9 cellular contexts compared by ENCODE assay signal in genomic region chr2:112724611-112725525, GRCh38. TPM values are rescaled to one million over a fixed set of nuclear protein-coding genes. Genes with fewer than 3 reads are reported as not detected.
DNase-seq lines count a peak whose midpoint lies in the region; TF ChIP-seq lines count a peak whose summit lies in the region.
"Had no signal": no experiment of that assay in that cellular context is flagged by ENCODE, and none has a peak within 500 bp of the region (broad histone marks: within the 10 kb centered on the region; RNA-seq: fewer than 3 reads in every experiment).

No MANE protein-coding gene starts in this region.

- CTCF ChIA-PET in Calu3 (lab: Charles Lee) = interaction anchor here (0.6 to 3.4 kb wide), 20 partner anchors 9 to 236 kb away, joined by 3 to 92 read pairs (median 4); partner anchors contain the start of genes CHCHD5 and SLC20A1
- CTCF ChIA-PET in HEK293T (lab: Yijun Ruan, JAX) = interaction anchor here (0.5 to 4.9 kb wide), 11 partner anchors 12 to 160 kb away, joined by 3 to 92 read pairs (median 4); partner anchors contain the start of gene SLC20A1
- CTCF ChIA-PET in SK-N-SH (lab: Yijun Ruan, JAX) = interaction anchor here (1.0 to 7.4 kb wide), 14 partner anchors 12 to 603 kb away, joined by 3 to 179 read pairs (median 12); partner anchors contain the start of gene SLC20A1

- peaks cover 21% of the 10 kb centered on the region for H3K36me3 Mint-ChIP-seq in Calu3 (ENCODE audit: insufficient read depth, unreplicated experiment)
- H3K36me3 Mint-ChIP-seq in nephron progenitor cell (ENCODE audit: low read depth) = no peaks in the 10 kb centered on the region

- TF ChIP-seq EP300 in SK-N-SH (IDR thresholded peaks at IDR 0.05; ENCODE audit: borderline replicate concordance in 1 of 2, low read depth in 1 of 2, low read length in 1 of 2) = no peak

- H3K4me1 ChIP-seq in SK-N-SH (ENCODE audit: control insufficient read depth in 1 of 2, insufficient read depth in 2 of 2, low read depth in 1 of 2, low read length in 1 of 2) = peaks cover 0 to 6% of the 10 kb centered on the region in 2 experiments; a peak in 1 of 4 replicates

- no peaks in the 10 kb centered on the region for H3K9me2 ChIP-seq in SK-N-SH

- H3K27me3 ChIP-seq in SK-N-SH (ENCODE audit: insufficient read depth) = no peaks in the 10 kb centered on the region

- H3K27ac Mint-ChIP-seq in Calu3 (ENCODE audit: unreplicated experiment) (peak overlapping the region; percentile 92), nephron progenitor cell (no peak overlapping the region)

- H4K20me1 ChIP-seq in SK-N-SH (ENCODE audit: insufficient read depth) = no peaks in the 10 kb centered on the region

- no peaks in the 10 kb centered on the region for H3K9me3 ChIP-seq in SK-N-SH

- no peak for TF ChIP-seq RAD21 in SK-N-SH (IDR thresholded peaks at IDR 0.05; ENCODE audit: low read length)

- H3K4me2 ChIP-seq in SK-N-SH = no peak overlapping the region

- no peak overlapping the region for H3K9ac ChIP-seq in SK-N-SH

- no peaks in the 10 kb centered on the region for H3K36me3 ChIP-seq in SK-N-SH (replicated peaks in 1 of 2; ENCODE audit: control insufficient read depth in 1 of 2, insufficient read depth in 2 of 2, low read length in 1 of 2)

- H3K79me2 ChIP-seq in SK-N-SH (ENCODE audit: insufficient read depth) = no peaks in the 10 kb centered on the region

- H2AFZ ChIP-seq in SK-N-SH (ENCODE audit: low read depth) = no peak overlapping the region

- no peak overlapping the region for H3K4me3 Mint-ChIP-seq in Calu3 (ENCODE audit: low read depth, unreplicated experiment)
- H3K4me3 Mint-ChIP-seq in nephron progenitor cell = no peak overlapping the region

- no peak overlapping the region for H3K27ac ChIP-seq in SK-N-SH (ENCODE audit: low read depth in 2 of 2, low read length in 1 of 2)

- H3F3A ChIP-seq in SK-N-SH (replicated peaks; ENCODE audit: insufficient read depth) = no peaks in the 10 kb centered on the region

- no peak overlapping the region for H3K4me3 ChIP-seq in SK-N-SH (ENCODE audit: low read depth in 2 of 2, low read length in 1 of 2)

- H3K27me3 Mint-ChIP-seq in Calu3 (ENCODE audit: unreplicated experiment) (no peaks in the 10 kb centered on the region), nephron progenitor cell (ENCODE audit: low read depth, poor library complexity) (peaks cover 17% of the 10 kb centered on the region)

- no peaks in the 10 kb centered on the region for H3K9me3 Mint-ChIP-seq in Calu3 (ENCODE audit: low read depth, unreplicated experiment)
- H3K9me3 Mint-ChIP-seq in nephron progenitor cell = no peaks in the 10 kb centered on the region

- peak; percentile 49 for DNase-seq in Calu3
- peak; percentile 31 for DNase-seq in HEK293T (ENCODE audit: extremely low spot score)
- no peak for DNase-seq in SK-N-SH
- DNase-seq in islet precursor cell = peak; percentile 72
- DNase-seq in DMS153 (lab: John Stamatoyannopoulos, UW) = no peak
- DNase-seq in activated CD4-positive, alpha-beta T cell treated with anti-CD3 and anti-CD28 coated beads, Interleukin-2, amount 50 U/mL, for 48 hours = no peak
- no peak for DNase-seq in effector CD8-positive, alpha-beta T cell (lab: John Stamatoyannopoulos, UW)
- DNase-seq in nephron progenitor cell = no peak
- DNase-seq: NCI-H1417 treated with DMSO at 0.1 percent for 48 hours had no signal

- POLR2A ChIA-PET in HEK293T (lab: Yijun Ruan, JAX) (interaction anchor here (1.6 to 2.5 kb wide), 3 partner anchors 78 to 141 kb away, joined by 5 to 8 read pairs (median 5); partner anchors contain the start of genes CHCHD5 and SLC20A1), SK-N-SH (lab: Yijun Ruan, JAX) (no interaction called here)

- intact Hi-C loops in Calu3 (cut with micrococcal nuclease; ENCODE audit: unreplicated experiment) = no loop called here

- no peak for TF ChIP-seq CTCF in Calu3 (IDR thresholded peaks at IDR 0.05; ENCODE audit: unreplicated experiment)
- peak; percentile 31; the same call in 1 of the 2 replicates for TF ChIP-seq CTCF in SK-N-SH (IDR thresholded peaks at IDR 0.05)
- no peak for TF ChIP-seq CTCF in nephron progenitor cell (IDR thresholded peaks at IDR 0.05)

- BruUV-seq in Calu3 (replicated peaks; lab: Mats Ljungman, UMichigan) = no TSS peak

- H3K4me1 Mint-ChIP-seq in Calu3 (ENCODE audit: low read depth, unreplicated experiment) = peaks cover 38% of the 10 kb centered on the region
- H3K4me1 Mint-ChIP-seq in nephron progenitor cell = no peaks in the 10 kb centered on the region

- WGBS in SK-N-SH (ENCODE audit: low lambda C conversion rate) = 86% methylated on average over 9 of the region's 21 CpGs

TF ChIP-seq in HEK293T, 16 proteins besides CTCF, POLR2A, EP300 and RAD21:
- TF ChIP-seq ZNF384 (IDR thresholded peaks at IDR 0.05) = no peak
- no peak for TF ChIP-seq BHLHE40 (IDR thresholded peaks at IDR 0.05; ENCODE audit: borderline replicate concordance)
- TF ChIP-seq CTBP1 (IDR thresholded peaks at IDR 0.05; ENCODE audit: borderline replicate concordance) = no peak
- TF ChIP-seq LEF1 (IDR thresholded peaks at IDR 0.05; ENCODE audit: borderline replicate concordance) = no peak
- TF ChIP-seq NFRKB (IDR thresholded peaks at IDR 0.05) = no peak
- no peak for TF ChIP-seq FOXK2 (IDR thresholded peaks at IDR 0.05)
- no peak for TF ChIP-seq HDGF (IDR thresholded peaks at IDR 0.05; ENCODE audit: borderline replicate concordance)
- no peak for TF ChIP-seq FOXA1 (IDR thresholded peaks at IDR 0.05)
- TF ChIP-seq L3MBTL2 (conservative IDR thresholded peaks at IDR 0.05) = no peak
- TF ChIP-seq ARNT (IDR thresholded peaks at IDR 0.05) = no peak
- no peak for TF ChIP-seq FOXM1 (IDR thresholded peaks at IDR 0.05; ENCODE audit: borderline replicate concordance)
- TF ChIP-seq TARDBP (IDR thresholded peaks at IDR 0.05) = no peak
- TF ChIP-seq SP1 (IDR thresholded peaks at IDR 0.05) = no peak
- no peak for TF ChIP-seq PKNOX1 (IDR thresholded peaks at IDR 0.05)
- TF ChIP-seq ELF4 (IDR thresholded peaks at IDR 0.05) = no peak
- no peak for TF ChIP-seq SUZ12 (IDR thresholded peaks at IDR 0.05)

TF ChIP-seq in SK-N-SH, 30 proteins besides CTCF, POLR2A, EP300 and RAD21:
- no peak for TF ChIP-seq RFX5 (IDR thresholded peaks at IDR 0.05; ENCODE audit: low read length)
- no peak for TF ChIP-seq POLR2AphosphoS5 (IDR thresholded peaks at IDR 0.05; ENCODE audit: low read depth, low read length)
- TF ChIP-seq, protein P1, sequence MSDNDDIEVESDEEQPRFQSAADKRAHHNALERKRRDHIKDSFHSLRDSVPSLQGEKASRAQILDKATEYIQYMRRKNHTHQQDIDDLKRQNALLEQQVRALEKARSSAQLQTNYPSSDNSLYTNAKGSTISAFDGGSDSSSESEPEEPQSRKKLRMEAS (IDR thresholded peaks at IDR 0.05; ENCODE audit: low read depth) = no peak
- no peak for TF ChIP-seq TCF12 (IDR thresholded peaks at IDR 0.05)
- TF ChIP-seq ELF1 (IDR thresholded peaks at IDR 0.05) = no peak
- TF ChIP-seq NFIC (IDR thresholded peaks at IDR 0.05; ENCODE audit: borderline replicate concordance) = no peak
- no peak for TF ChIP-seq EZH2phosphoT487 (IDR thresholded peaks at IDR 0.05; ENCODE audit: borderline replicate concordance, low read depth)
- TF ChIP-seq CHD2 (IDR thresholded peaks at IDR 0.05; ENCODE audit: low read length, partially characterized antibody) = no peak
- TF ChIP-seq GABPA (IDR thresholded peaks at IDR 0.05; ENCODE audit: low read depth) = no peak
- TF ChIP-seq TEAD4 (IDR thresholded peaks at IDR 0.05; ENCODE audit: borderline replicate concordance, insufficient read depth) = no peak
- no peak for TF ChIP-seq JUND (IDR thresholded peaks at IDR 0.05)
- no peak for TF ChIP-seq TAF1 (IDR thresholded peaks at IDR 0.05; ENCODE audit: borderline replicate concordance, low read depth, low read length)
- TF ChIP-seq SIN3A (IDR thresholded peaks at IDR 0.05; ENCODE audit: borderline replicate concordance, low read depth, low read length) = no peak
- no peak for TF ChIP-seq FOXJ3 (CRISPR knock-in tag; IDR thresholded peaks at IDR 0.05)
- TF ChIP-seq MEF2A (IDR thresholded peaks at IDR 0.05; ENCODE audit: borderline replicate concordance, low read depth) = no peak

RNA-seq across cellular contexts. Expression of gene NT5DC4, which starts 4.0 kb away (rescaled TPM):
- 10.1 and 13.6 TPM in 2 replicates for total RNA-seq in Calu3 (2022)
- not detected in 2 replicates for polyA plus RNA-seq in SK-N-SH (2012; rRNA removed)
- 0.01 TPM in 1 of 2 replicates, not detected in the other for polyA plus RNA-seq in SK-N-SH (2012; cell fraction: cytosol; rRNA removed)
- polyA plus RNA-seq in SK-N-SH (2012; cell fraction: nucleus; rRNA removed) = 0.01 and 0.07 TPM in 2 replicates

RNA-seq across cellular contexts. Expression of gene CKAP2L, which starts 39.5 kb away (rescaled TPM):
- 27.4 and 42.5 TPM in 2 replicates for total RNA-seq in Calu3 (2022)
- polyA plus RNA-seq in SK-N-SH (2012; rRNA removed) = 2.9 TPM in 2 replicates
- 3.8 and 4.4 TPM in 2 replicates for polyA plus RNA-seq in SK-N-SH (2012; cell fraction: cytosol; rRNA removed)
- 0.86 and 2.0 TPM in 2 replicates for polyA plus RNA-seq in SK-N-SH (2012; cell fraction: nucleus; rRNA removed)

RNA-seq across cellular contexts. Expression of gene IL1A, which starts 59.4 kb away (rescaled TPM):
- total RNA-seq in Calu3 (2022) = 6.4 and 14.4 TPM in 2 replicates
- polyA plus RNA-seq in SK-N-SH (2012; rRNA removed) = not detected in 2 replicates
- 0.01 and 0.03 TPM in 2 replicates for polyA plus RNA-seq in SK-N-SH (2012; cell fraction: cytosol; rRNA removed)
- not detected in 2 replicates for polyA plus RNA-seq in SK-N-SH (2012; cell fraction: nucleus; rRNA removed)

Comparison
In these comparisons a context has a peak if more than half of its experiments do, and no peak if none do; other contexts are left out.
1. DNase-seq: peak in Calu3 (single experiment), HEK293T (single experiment) and islet precursor cell (single experiment); none in SK-N-SH (single experiment), DMS153 (single experiment), activated CD4-positive, alpha-beta T cell treated with anti-CD3 and anti-CD28 coated beads, Interleukin-2, amount 50 U/mL, for 48 hours (0 of 2), effector CD8-positive, alpha-beta T cell (single experiment) and nephron progenitor cell (single experiment).